Comparison of ENCODE assay signal across 8 cellular contexts in the genomic region with DNA sequence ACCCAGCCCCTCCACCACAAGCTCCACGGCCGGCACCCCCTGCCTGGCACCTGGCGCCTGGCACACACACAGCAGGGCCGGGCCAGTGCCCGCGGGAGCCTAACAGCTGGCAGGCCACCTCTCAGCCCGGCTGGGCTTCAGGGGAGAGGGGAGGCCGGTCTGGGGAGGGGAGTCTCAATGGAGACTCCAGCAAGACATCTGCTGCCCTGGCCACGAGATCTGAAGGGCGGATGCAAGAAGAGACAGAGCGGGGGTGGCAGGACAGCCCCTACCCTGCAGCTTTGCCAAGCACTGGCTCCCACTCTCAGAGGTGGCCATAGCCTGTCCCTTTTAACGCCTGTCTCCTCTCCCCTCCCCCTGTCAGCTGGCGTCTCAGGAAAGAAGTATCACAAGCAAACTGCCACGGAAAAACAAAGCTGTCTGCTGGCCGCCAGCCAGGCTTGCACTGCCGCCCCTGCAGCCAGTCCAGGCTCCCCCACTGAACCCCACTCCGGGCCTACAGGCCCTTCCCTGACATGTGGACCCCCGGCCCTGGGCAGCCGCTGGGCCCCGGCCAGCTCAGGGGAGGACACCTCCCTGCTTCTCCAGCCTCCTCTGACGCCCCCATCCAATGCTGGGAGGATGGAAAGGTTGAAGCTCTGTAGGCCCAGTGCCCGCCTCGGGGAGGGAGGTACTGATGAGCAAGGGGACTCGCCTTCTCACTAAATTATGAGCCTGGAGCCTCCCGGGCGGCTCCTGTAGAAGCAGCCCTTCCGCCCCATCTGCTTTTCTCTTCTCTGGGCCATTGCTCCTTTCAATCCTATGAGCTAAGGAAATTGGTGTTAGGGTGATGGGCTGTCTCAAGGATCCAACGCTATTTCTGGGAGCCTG.
DNase-seq lines count a peak whose midpoint lies in the region; ATAC-seq, FAIRE-seq and TF ChIP-seq lines count a peak whose summit lies in the region.

No MANE protein-coding gene starts in this region.

- no peak for TF ChIP-seq EP300 in sigmoid colon (IDR thresholded peaks at IDR 0.05)

- no peak overlapping the region for H3K4me3 ChIP-seq in Panc1 (ENCODE audit: low read depth in 2 of 2, low read length in 2 of 2)
- H3K4me3 ChIP-seq in heart left ventricle = no peak overlapping the region
- no peak overlapping the region for H3K4me3 ChIP-seq in sigmoid colon

- no peak for FAIRE-seq in H54 (lab: Jason Lieb, UNC)

- no peak for ATAC-seq in Panc1
- peak in 3 of 4 donors; percentile 21 to 54 (median 35) for ATAC-seq in heart left ventricle
- no peak for ATAC-seq in GM18858 (IDR thresholded peaks at IDR 0.05; ENCODE audit: unreplicated experiment)
- ATAC-seq in T-helper 17 cell = no peak

- TF ChIP-seq CTCF in Panc1 (IDR thresholded peaks at IDR 0.05) = no peak
- no peak for TF ChIP-seq CTCF in heart left ventricle (IDR thresholded peaks at IDR 0.05)
- TF ChIP-seq CTCF in sigmoid colon (IDR thresholded peaks at IDR 0.05) = no peak

- H3K27ac Mint-ChIP-seq in T-helper 17 cell = no peak overlapping the region

- no peak overlapping the region for H3K4me3 Mint-ChIP-seq in T-helper 17 cell

- DNase-seq in H54 (ENCODE audit: insufficient read length, low spot score) (no peak), Panc1 (ENCODE audit: low read depth, low spot score) (no peak), heart left ventricle (peak; percentile 60 to 75 (median 68)), sigmoid colon (peak; percentile 78), T-helper 17 cell (no peak)
- DNase-seq in activated CD4-positive, alpha-beta T cell treated with anti-CD3 and anti-CD28 coated beads, Interleukin-2, amount 50 U/mL, for 48 hours = no peak
- DNase-seq in stimulated activated CD8-positive, alpha-beta memory T cell treated with anti-CD3 and anti-CD28 coated beads, Interleukin-4, amount 100 ng/mL, for 48 hours = no peak

- intact Hi-C loops in Panc1 (cut with micrococcal nuclease; ENCODE audit: unreplicated experiment) = no loop called here
- intact Hi-C loops in heart left ventricle (cut with DNase I) = loop anchor here in 3 of 10 donors (10.0 kb wide), 3 partner anchors 45 to 145 kb away; no protein-coding TSS in a partner anchor
- intact Hi-C loops in sigmoid colon (cut with DNase I) = loop anchor here (10.0 kb wide), 1 partner anchor 45 kb away; no protein-coding TSS in a partner anchor

- peaks cover 24% of the 10 kb centered on the region for H3K4me1 ChIP-seq in Panc1 (ENCODE audit: control insufficient read depth, insufficient read depth, low read length)
- H3K4me1 ChIP-seq in heart left ventricle = peaks cover 8 to 67% (median 34%) of the 10 kb centered on the region in 12 donors
- H3K4me1 ChIP-seq in sigmoid colon = peaks cover 0 to 32% (median 25%) of the 10 kb centered on the region in 4 donors

- POLR2A ChIA-PET in Panc1 (lab: Charles Lee) = interaction anchor here (0.5 kb wide), 1 partner anchor 260 kb away, joined by 6 read pairs; no protein-coding TSS in a partner anchor

- CTCF ChIA-PET in Panc1 (lab: Charles Lee) = interaction anchor here (0.6 kb wide), 1 partner anchor 65 kb away, joined by 4 read pairs; no protein-coding TSS in a partner anchor

- H3K36me3 ChIP-seq in Panc1 (ENCODE audit: control insufficient read depth, insufficient read depth, low read length) (no peaks in the 10 kb centered on the region), heart left ventricle (no peaks in the 10 kb centered on the region), sigmoid colon (no peaks in the 10 kb centered on the region)

- no peaks in the 10 kb centered on the region for H3K27me3 ChIP-seq in Panc1 (ENCODE audit: control insufficient read depth, insufficient read depth, low read length)
- H3K27me3 ChIP-seq in heart left ventricle = no peaks in the 10 kb centered on the region
- no peaks in the 10 kb centered on the region for H3K27me3 ChIP-seq in sigmoid colon

- H3K9me3 ChIP-seq in Panc1 (ENCODE audit: control insufficient read depth, insufficient read depth, low read depth, low read length) (no peaks in the 10 kb centered on the region), heart left ventricle (no peaks in the 10 kb centered on the region), sigmoid colon (no peaks in the 10 kb centered on the region), T-helper 17 cell (ENCODE audit: control insufficient read depth, low read length, poor library complexity, severe bottlenecking) (no peaks in the 10 kb centered on the region)

- in situ Hi-C loops in Panc1 (cut with HindIII; ENCODE audit: low pct_unique_long_range_greater_than_20kb, low sequenced_read_pairs) = no loop called here

- H3K4me1 Mint-ChIP-seq in T-helper 17 cell = peaks cover 3% of the 10 kb centered on the region

- H3K36me3 Mint-ChIP-seq in T-helper 17 cell (ENCODE audit: low read depth) = no peaks in the 10 kb centered on the region

- H3K27me3 Mint-ChIP-seq in T-helper 17 cell = no peaks in the 10 kb centered on the region

- peak; percentile 12; the same call in 1 of the 2 replicates for TF ChIP-seq POLR2A in H54 (IDR thresholded peaks at IDR 0.05; ENCODE audit: low read depth, low read length)
- TF ChIP-seq POLR2A in heart left ventricle (IDR thresholded peaks at IDR 0.05) = no peak
- no peak for TF ChIP-seq POLR2A in sigmoid colon (IDR thresholded peaks at IDR 0.05)

- WGBS in heart left ventricle, 4 donors = 31 to 42% (median 37%) methylated on average over 20 to 28 of the region's 28 CpGs
- 42 to 44% methylated on average over 28 of the region's 28 CpGs for WGBS in sigmoid colon, 2 donors

- no TSS peak for BruUV-seq in Panc1 (replicated peaks; lab: Mats Ljungman, UMichigan)

- peak overlapping the region; percentile 65 for H3K27ac ChIP-seq in Panc1 (ENCODE audit: low read length)
- H3K27ac ChIP-seq in heart left ventricle = peak overlapping the region; percentile 14 to 83 (median 70)
- peak overlapping the region; percentile 11 to 65 (median 43) for H3K27ac ChIP-seq in sigmoid colon

Comparison
In these comparisons a context has a peak if more than half of its experiments do, and no peak if none do; other contexts are left out.
1. DNase-seq: peak in heart left ventricle (5 of 5) and sigmoid colon (single experiment); none in H54 (single experiment), Panc1 (single experiment), activated CD4-positive, alpha-beta T cell treated with anti-CD3 and anti-CD28 coated beads, Interleukin-2, amount 50 U/mL, for 48 hours (0 of 2), stimulated activated CD8-positive, alpha-beta memory T cell treated with anti-CD3 and anti-CD28 coated beads, Interleukin-4, amount 100 ng/mL, for 48 hours (single experiment) and T-helper 17 cell (0 of 3).
2. ATAC-seq: peak in heart left ventricle (3 of 4); none in Panc1 (single experiment), GM18858 (single experiment) and T-helper 17 cell (single experiment).
3. Peak in every context shown above with its lines, with median percentiles within 50 percentile points of each other: H3K27ac ChIP-seq.